ENCODE assay signal across 21 cellular contexts in the genomic region with DNA sequence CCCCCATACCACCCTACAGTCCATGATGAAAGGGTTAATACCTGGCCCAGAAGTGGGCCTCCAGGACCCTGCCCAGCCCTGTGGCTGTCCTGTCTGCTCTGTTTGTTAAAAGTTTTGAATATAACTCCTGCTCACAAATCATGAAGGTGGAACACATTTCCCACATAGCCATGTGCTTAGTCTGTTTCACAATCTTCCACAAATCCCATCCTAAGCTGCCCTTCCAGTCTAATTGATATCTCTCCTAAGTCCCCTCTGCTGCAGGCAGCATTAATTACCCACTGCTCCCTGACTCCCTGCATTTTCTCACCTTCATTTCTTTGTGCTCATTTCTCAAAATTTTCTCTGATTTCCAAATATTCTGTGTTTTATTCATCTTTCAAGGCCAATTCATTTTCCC.
"Had no signal": no experiment of that assay in that cellular context is flagged by ENCODE, and none has a peak within 500 bp of the region (broad histone marks: within the 10 kb centered on the region; RNA-seq: fewer than 3 reads in every experiment).

No MANE protein-coding gene starts in this region.

- H3K9ac ChIP-seq: neural progenitor cell had no signal

- H3K27ac Mint-ChIP-seq: dendritic cell treated with granulocyte-macrophage colony-stimulating factor and Interleukin-4, amounts not matched to agents 40 ng/mL and 50 ng/mL, for 4 days; effector memory CD8-positive, alpha-beta T cell; naive thymus-derived CD8-positive, alpha-beta T cell; neural progenitor cell; stimulated activated memory B cell treated with anti-CD40 and anti-IgM and Interleukin-4, amounts not matched to agents 10 μg/mL and 1 μg/mL and 100 μg/mL, for 72 hours had no signal

- DNase-seq: cerebellar nuclear complex; effector memory CD8-positive, alpha-beta T cell; esophagus squamous epithelium; foreskin fibroblast; glutamatergic neuron; mammary epithelial cell; mucosa of descending colon; naive thymus-derived CD8-positive, alpha-beta T cell; nucleus accumbens; ovary; right cardiac atrium; stimulated activated CD4-positive, alpha-beta T cell treated with anti-CD3 and anti-CD28 coated beads, Interleukin-4, amount 100 ng/mL, for 24 hours; stomach; transverse colon had no signal

- ATAC-seq: effector memory CD8-positive, alpha-beta T cell; gastroesophageal sphincter; naive thymus-derived CD8-positive, alpha-beta T cell; right cardiac atrium; stimulated activated memory B cell treated with anti-CD40 and anti-IgM and Interleukin-4, amounts not matched to agents 10 μg/mL and 1 μg/mL and 100 μg/mL, for 72 hours had no signal

- H3K4me2 ChIP-seq: neural progenitor cell had no signal

- H3K9me3 Mint-ChIP-seq: dendritic cell treated with granulocyte-macrophage colony-stimulating factor and Interleukin-4, amounts not matched to agents 40 ng/mL and 50 ng/mL, for 4 days; effector memory CD8-positive, alpha-beta T cell; naive thymus-derived CD8-positive, alpha-beta T cell; neural progenitor cell; stimulated activated memory B cell treated with anti-CD40 and anti-IgM and Interleukin-4, amounts not matched to agents 10 μg/mL and 1 μg/mL and 100 μg/mL, for 72 hours had no signal

- H3K27ac ChIP-seq: epithelial cell of prostate, esophagus squamous epithelium, gastroesophageal sphincter, neural progenitor cell, ovary, stomach, thoracic aorta, transverse colon had no signal

- H3K4me1 Mint-ChIP-seq: naive thymus-derived CD8-positive, alpha-beta T cell; neural progenitor cell; stimulated activated memory B cell treated with anti-CD40 and anti-IgM and Interleukin-4, amounts not matched to agents 10 μg/mL and 1 μg/mL and 100 μg/mL, for 72 hours had no signal

- H3K4me3 Mint-ChIP-seq: dendritic cell treated with granulocyte-macrophage colony-stimulating factor and Interleukin-4, amounts not matched to agents 40 ng/mL and 50 ng/mL, for 4 days; effector memory CD8-positive, alpha-beta T cell; naive thymus-derived CD8-positive, alpha-beta T cell; neural progenitor cell; stimulated activated memory B cell treated with anti-CD40 and anti-IgM and Interleukin-4, amounts not matched to agents 10 μg/mL and 1 μg/mL and 100 μg/mL, for 72 hours had no signal

- FAIRE-seq: colon had no signal

- H2AFZ ChIP-seq: neural progenitor cell had no signal

- H3K27me3 ChIP-seq: gastroesophageal sphincter, neural progenitor cell, ovary, stomach, transverse colon had no signal

- H3K36me3 ChIP-seq: esophagus squamous epithelium, gastroesophageal sphincter, neural progenitor cell, ovary, stomach, thoracic aorta, transverse colon had no signal

- H3K36me3 Mint-ChIP-seq: naive thymus-derived CD8-positive, alpha-beta T cell; neural progenitor cell; stimulated activated memory B cell treated with anti-CD40 and anti-IgM and Interleukin-4, amounts not matched to agents 10 μg/mL and 1 μg/mL and 100 μg/mL, for 72 hours had no signal

- H3K4me3 ChIP-seq: esophagus squamous epithelium, gastroesophageal sphincter, mucosa of descending colon, neural progenitor cell, ovary, stomach, thoracic aorta, transverse colon had no signal

- H3K27me3 Mint-ChIP-seq: dendritic cell treated with granulocyte-macrophage colony-stimulating factor and Interleukin-4, amounts not matched to agents 40 ng/mL and 50 ng/mL, for 4 days; stimulated activated memory B cell treated with anti-CD40 and anti-IgM and Interleukin-4, amounts not matched to agents 10 μg/mL and 1 μg/mL and 100 μg/mL, for 72 hours had no signal

- H3K4me1 ChIP-seq: esophagus squamous epithelium, gastroesophageal sphincter, stomach had no signal

- H3K9me3 ChIP-seq: esophagus squamous epithelium, gastroesophageal sphincter, mucosa of descending colon, ovary, stomach, thoracic aorta, transverse colon had no signal
